ENCODE assay signal across 6 cellular contexts in the genomic region with DNA sequence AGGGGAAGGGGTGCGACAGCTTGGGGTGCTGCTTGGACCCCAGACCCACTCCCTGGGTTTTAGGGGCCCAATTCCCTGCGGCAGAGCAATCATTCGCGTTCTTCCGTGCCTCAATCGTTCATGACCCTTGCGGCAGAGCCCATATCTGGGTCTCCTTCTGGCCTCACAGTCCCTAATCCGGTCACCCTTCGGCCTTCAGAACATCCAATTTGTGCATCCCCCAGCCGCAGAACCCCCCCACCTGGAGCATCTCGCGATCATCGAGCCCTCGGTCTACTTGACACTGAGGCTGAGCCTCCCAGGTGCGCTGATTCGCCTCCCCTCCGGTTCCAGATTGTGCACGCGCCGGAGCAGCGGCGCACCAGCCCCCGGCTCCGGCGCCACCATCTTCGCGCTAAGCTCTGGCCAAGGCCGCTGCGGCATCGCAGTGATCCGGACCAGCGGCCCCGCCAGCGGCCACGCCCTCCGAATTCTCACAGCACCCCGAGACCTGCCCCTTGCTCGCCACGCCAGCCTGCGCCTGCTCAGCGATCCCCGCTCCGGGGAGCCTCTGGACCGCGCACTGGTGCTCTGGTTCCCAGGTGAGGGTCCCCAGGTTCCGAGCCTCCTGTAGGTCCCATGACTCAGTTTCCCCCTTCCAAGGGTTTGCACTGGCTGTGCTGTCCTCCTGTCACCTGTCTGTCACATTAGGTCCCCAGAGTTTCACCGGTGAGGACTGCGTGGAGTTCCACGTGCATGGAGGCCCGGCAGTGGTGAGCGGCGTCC. TPM values are rescaled to one million over a fixed set of nuclear protein-coding genes. Genes with fewer than 3 reads are reported as not detected.
DNase-seq lines count a peak whose midpoint lies in the region; ATAC-seq and TF ChIP-seq lines count a peak whose summit lies in the region.

No MANE protein-coding gene starts in this region.

- H3K36me3 ChIP-seq in HAP-1 (replicated peaks) (peaks cover 25% of the 10 kb centered on the region), hepatocyte (replicated peaks; ENCODE audit: insufficient read depth, low read depth) (no peaks in the 10 kb centered on the region), thyroid gland (no peaks in the 10 kb centered on the region)

- peaks cover 17% of the 10 kb centered on the region for H3K79me2 ChIP-seq in hepatocyte

- intact Hi-C loops in thyroid gland (cut with DNase I): no loop called here

- no peaks in the 10 kb centered on the region for H3K9me3 ChIP-seq in HAP-1
- H3K9me3 ChIP-seq in hepatocyte (ENCODE audit: low read depth): no peaks in the 10 kb centered on the region
- no peaks in the 10 kb centered on the region for H3K9me3 ChIP-seq in thyroid gland

- H3K4me2 ChIP-seq in hepatocyte: peak overlapping the region; percentile 91

- H2AFZ ChIP-seq in hepatocyte: peak overlapping the region; percentile 51

- in situ Hi-C loops in HAP-1 (cut with MboI; ENCODE audit: low sequenced_read_pairs): no loop called here

- H3K4me3 ChIP-seq in HAP-1: peak overlapping the region; percentile 74
- H3K4me3 ChIP-seq in hepatocyte: peak overlapping the region; percentile 33
- peak overlapping the region; percentile 26 to 94 (median 57) for H3K4me3 ChIP-seq in thyroid gland (replicated peaks in 1 of 3)

- H3K27ac ChIP-seq in hepatocyte: no peak overlapping the region
- H3K27ac ChIP-seq in thyroid gland: no peak overlapping the region

- H3K9me2 ChIP-seq in hepatocyte (replicated peaks; ENCODE audit: insufficient read depth): no peaks in the 10 kb centered on the region

- no peaks in the 10 kb centered on the region for H3K27me3 ChIP-seq in HAP-1 (ENCODE audit: low read depth)
- H3K27me3 ChIP-seq in hepatocyte: no peaks in the 10 kb centered on the region
- H3K27me3 ChIP-seq in thyroid gland: no peaks in the 10 kb centered on the region

- H4K20me1 ChIP-seq in hepatocyte (ENCODE audit: insufficient read depth, poor library complexity, severe bottlenecking): no peaks in the 10 kb centered on the region

- H3K4me1 ChIP-seq in HAP-1 (peaks cover 16% of the 10 kb centered on the region), hepatocyte (ENCODE audit: insufficient read depth) (peaks cover 16% of the 10 kb centered on the region), thyroid gland (peaks cover 22 to 32% of the 10 kb centered on the region in 2 donors)

- ATAC-seq in HG02970 (IDR thresholded peaks at IDR 0.05; ENCODE audit: low FRiP score, unreplicated experiment) (no peak), GM19023 (IDR thresholded peaks at IDR 0.05; ENCODE audit: unreplicated experiment) (no peak)

- no peak for TF ChIP-seq POLR2A in thyroid gland (IDR thresholded peaks at IDR 0.05)

- WGBS in hepatocyte (ENCODE audit: low lambda C conversion rate, missing lambda C conversion rate): 17% methylated on average over 42 of the region's 52 CpGs
- 17 to 25% methylated on average over 17 to 31 of the region's 52 CpGs for WGBS in thyroid gland, 2 donors

- TF ChIP-seq CTCF in hepatocyte (IDR thresholded peaks at IDR 0.05; ENCODE audit: poor library complexity) (no peak), thyroid gland (IDR thresholded peaks at IDR 0.05) (no peak)

- DNase-seq in HAP-1 (ENCODE audit: low spot score in 2 of 2): peak in 1 of 2 experiments; percentile 68
- peak; percentile 17 for DNase-seq in T1000 (lab: John Stamatoyannopoulos, UW)
- DNase-seq in hepatocyte (ENCODE audit: low spot score): no peak
- no peak for DNase-seq in thyroid gland

RNA-seq across cellular contexts. Expression of a gene that starts 0.5 kb away (rescaled TPM):
- 18.1 and 20.9 TPM in 2 replicates for total RNA-seq in hepatocyte
- 13.2 and 18.1 TPM in 2 replicates for polyA plus RNA-seq in hepatocyte
- total RNA-seq in thyroid gland: 10 to 100 TPM; 17.7 to 21.8 (median 19.6) TPM

RNA-seq across cellular contexts. Expression of a gene that starts 3.2 kb away (rescaled TPM):
- total RNA-seq in hepatocyte (4.6 and 7.3 TPM in 2 replicates), thyroid gland (10 to 100 TPM in 1 of 4 donors, 1 to 10 TPM in 3; 5.0 to 10.9 (median 5.9) TPM)
- polyA plus RNA-seq in hepatocyte: 1.1 and 1.9 TPM in 2 replicates

RNA-seq across cellular contexts. Expression of a gene that starts 28.5 kb away (rescaled TPM):
- total RNA-seq in hepatocyte (29.4 and 43.1 TPM in 2 replicates), thyroid gland (10 to 100 TPM; 14.5 to 40.4 (median 20.1) TPM)
- 59.4 and 60.0 TPM in 2 replicates for polyA plus RNA-seq in hepatocyte

RNA-seq across cellular contexts. Expression of a gene that starts 32.2 kb away (rescaled TPM):
- 47.7 and 61.1 TPM in 2 replicates for total RNA-seq in hepatocyte
- 113 and 131 TPM in 2 replicates for polyA plus RNA-seq in hepatocyte
- total RNA-seq in thyroid gland: 100 to 1,000 TPM in 3 of 4 donors, 10 to 100 TPM in 1; 95.8 to 311 (median 149) TPM

RNA-seq across cellular contexts. Expression of a gene that starts 34.6 kb away (rescaled TPM):
- total RNA-seq in hepatocyte (12.9 and 15.9 TPM in 2 replicates), thyroid gland (10 to 100 TPM; 14.4 to 31.2 (median 23.3) TPM)
- 17.6 and 19.3 TPM in 2 replicates for polyA plus RNA-seq in hepatocyte
